20 cellular contexts compared by ENCODE assay signal in the genomic region with DNA sequence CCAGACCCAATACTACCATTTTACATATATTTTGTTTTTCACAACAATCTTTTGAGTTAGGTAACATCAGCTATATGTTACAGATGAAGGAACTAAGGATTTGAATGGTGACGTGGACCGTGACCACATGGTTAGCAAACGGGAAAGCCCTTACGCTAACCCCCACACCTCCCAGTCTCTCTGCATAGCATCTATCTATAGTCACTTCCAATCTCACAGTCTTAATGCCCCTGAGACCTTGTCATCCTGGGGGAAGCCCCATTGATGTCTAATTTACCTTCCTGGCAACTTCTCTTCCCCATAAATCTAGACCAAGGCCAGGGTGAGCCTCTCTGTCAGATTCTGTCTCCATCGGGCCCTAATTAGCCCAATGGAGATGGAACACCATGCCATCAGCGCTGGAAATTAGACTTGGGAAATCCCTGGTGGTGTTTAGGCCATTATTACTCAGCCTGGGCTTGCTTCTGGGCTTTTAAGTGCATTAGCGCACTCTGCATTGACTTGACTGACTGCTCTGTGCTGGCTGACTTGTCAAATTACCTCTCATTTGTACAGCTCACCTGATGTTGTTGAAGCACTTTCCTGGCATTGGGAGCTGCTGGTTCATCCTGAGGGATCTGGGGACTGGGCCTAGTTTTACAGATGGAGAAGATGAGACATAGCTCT. TPM values are rescaled to one million over a fixed set of nuclear protein-coding genes. Genes with fewer than 3 reads are reported as not detected.
DNase-seq lines count a peak whose midpoint lies in the region; ATAC-seq and TF ChIP-seq lines count a peak whose summit lies in the region.
"Had no signal": no experiment of that assay in that cellular context is flagged by ENCODE, and none has a peak within 500 bp of the region (broad histone marks: within the 10 kb centered on the region; RNA-seq: fewer than 3 reads in every experiment).

No MANE protein-coding gene starts in this region.

- peak; percentile 48 for DNase-seq in GM12865 (ENCODE audit: low read depth)
- no peak for DNase-seq in A172 (ENCODE audit: low spot score)
- DNase-seq in NCI-H82 (lab: John Stamatoyannopoulos, UW) = no peak
- DNase-seq in SKM-1 (lab: John Stamatoyannopoulos, UW; ENCODE audit: unreplicated experiment) = no peak
- DNase-seq in sigmoid colon = no peak
- DNase-seq: activated naive CD4-positive, alpha-beta T cell; activated T-cell treated with anti-CD3 and anti-CD28 coated beads, Interleukin-2, amount 50 U/mL, for 1 hour; MM.1S; NCI-H146; NCI-H2171; NCI-H524; T1000; uterus had no signal

- H3K27me3 ChIP-seq in OCI-LY3 (ENCODE audit: low read depth, low read length) (peaks cover 19% of the 10 kb centered on the region), sigmoid colon (peaks cover 0 to 9% (median 0%) of the 10 kb centered on the region in 3 donors)
- H3K27me3 ChIP-seq: uterus had no signal

- no peak overlapping the region for H3K9ac ChIP-seq in OCI-LY3 (ENCODE audit: low read length)

- no peak for TF ChIP-seq POLR2A in sigmoid colon (IDR thresholded peaks at IDR 0.05)

- no peaks in the 10 kb centered on the region for H3K36me3 ChIP-seq in OCI-LY3 (replicated peaks; ENCODE audit: low read depth, low read length)
- H3K36me3 ChIP-seq in sigmoid colon = no peaks in the 10 kb centered on the region
- H3K36me3 ChIP-seq: uterus had no signal

- H3K9me3 ChIP-seq in OCI-LY3 (ENCODE audit: insufficient read depth, low read length) = no peaks in the 10 kb centered on the region
- no peaks in the 10 kb centered on the region for H3K9me3 ChIP-seq in sigmoid colon
- H3K9me3 ChIP-seq: uterus had no signal

- no peak overlapping the region for H2AFZ ChIP-seq in OCI-LY3 (ENCODE audit: low read depth, low read length)

- intact Hi-C loops in sigmoid colon (cut with DNase I) = no loop called here

- H3K4me3 ChIP-seq in GM12865 (ENCODE audit: low read depth, low read length) (no peak overlapping the region), OCI-LY3 (ENCODE audit: low read length) (no peak overlapping the region; the same call in 1 of the 2 replicates), sigmoid colon (no peak overlapping the region)
- H3K4me3 ChIP-seq: lung, uterus had no signal

- H3K4me2 ChIP-seq in OCI-LY3 (ENCODE audit: low read length) = peak overlapping the region; percentile 63

- H3K4me1 ChIP-seq in OCI-LY3 (ENCODE audit: low read length) (peaks cover 15% of the 10 kb centered on the region), sigmoid colon (no peaks in the 10 kb centered on the region)
- H3K4me1 ChIP-seq: uterus had no signal

- H4K20me1 ChIP-seq in OCI-LY3 (ENCODE audit: insufficient read depth, low read length) = no peaks in the 10 kb centered on the region

- no peak for TF ChIP-seq EP300 in sigmoid colon (IDR thresholded peaks at IDR 0.05)

- ATAC-seq in GM21447 (IDR thresholded peaks at IDR 0.05; ENCODE audit: unreplicated experiment) (peak; percentile 82), HG02981 (IDR thresholded peaks at IDR 0.05; ENCODE audit: unreplicated experiment) (peak; percentile 64)

- no peak overlapping the region for H3K27ac ChIP-seq in OCI-LY3 (ENCODE audit: low read length)
- H3K27ac ChIP-seq in sigmoid colon = no peak overlapping the region
- H3K27ac ChIP-seq: uterus had no signal

- TF ChIP-seq CTCF in GM12865 (IDR thresholded peaks at IDR 0.05; ENCODE audit: insufficient read depth, low read depth, low read length, missing control alignments) (no peak), OCI-LY3 (IDR thresholded peaks at IDR 0.05; ENCODE audit: low read depth, low read length) (no peak), sigmoid colon (IDR thresholded peaks at IDR 0.05) (no peak)

- no peaks in the 10 kb centered on the region for H3K79me2 ChIP-seq in OCI-LY3 (ENCODE audit: low read length)

- 79 to 87% methylated on average over 7 of the region's 7 CpGs for WGBS in sigmoid colon, 2 donors

RNA-seq across cellular contexts. Expression of a gene that starts 34.0 kb away (rescaled TPM):
- total RNA-seq in A172 (2014; rRNA removed; shearing (Covaris generic)) = 0.74 TPM in 1 of 2 replicates, not detected in the other
- under 1 TPM in 3 of 4 donors, not detected in 1; 0.54 to 0.99 (median 0.71) TPM for total RNA-seq in sigmoid colon
- polyA plus RNA-seq in sigmoid colon = under 1 TPM in 1 of 3 donors, not detected in 2; 0.04 TPM
- total RNA-seq: glomerular endothelial cell, mucosa of gallbladder had no signal
- polyA plus RNA-seq: BJ had no signal
